ENCODE assay signal across 20 cellular contexts in the genomic region with DNA sequence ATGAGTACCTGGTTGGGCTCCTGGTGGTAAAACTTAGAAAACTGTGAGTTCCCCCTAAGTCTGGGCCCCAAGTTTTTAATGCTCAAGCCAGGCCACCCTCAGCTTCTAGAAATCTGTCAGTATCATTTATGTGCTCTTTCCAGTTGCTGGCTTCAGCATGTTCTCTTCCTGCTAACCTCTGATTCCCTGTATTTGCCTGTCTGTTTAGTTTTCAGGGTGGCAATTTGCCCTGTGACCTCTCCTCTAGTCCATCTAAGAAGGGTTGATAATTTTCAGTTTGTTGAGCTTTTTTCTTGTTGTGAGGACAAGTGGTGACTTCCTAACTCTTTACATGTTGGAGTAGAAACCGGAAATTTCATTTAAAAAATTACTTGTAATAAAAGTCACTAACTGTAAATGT. TPM values are rescaled to one million over a fixed set of nuclear protein-coding genes. Genes with fewer than 3 reads are reported as not detected.
DNase-seq lines count a peak whose midpoint lies in the region; ATAC-seq and TF ChIP-seq lines count a peak whose summit lies in the region.
"Had no signal": no experiment of that assay in that cellular context is flagged by ENCODE, and none has a peak within 500 bp of the region (broad histone marks: within the 10 kb centered on the region; RNA-seq: fewer than 3 reads in every experiment).

No MANE protein-coding gene starts in this region.

- WGBS in mammary epithelial cell (ENCODE audit: low coverage, missing lambda C conversion rate), result 94% methylated on average over 1 of the region's 1 CpG

- H3K4me3 Mint-ChIP-seq in MCF 10A (ENCODE audit: unreplicated experiment) (no peak overlapping the region), neural crest cell (no peak overlapping the region)
- H3K4me3 Mint-ChIP-seq: B cell; CD4-positive, CD25-positive, alpha-beta regulatory T cell; CD8-positive, alpha-beta T cell; H9 had no signal

- H3K27me3 ChIP-seq in mammary epithelial cell (ENCODE audit: insufficient read depth, low read length), result no peaks in the 10 kb centered on the region
- H3K27me3 ChIP-seq in adipocyte (replicated peaks; ENCODE audit: control insufficient read depth, insufficient read depth, low read length), result no peaks in the 10 kb centered on the region
- peaks cover 36% of the 10 kb centered on the region for H3K27me3 ChIP-seq in osteoblast (ENCODE audit: insufficient read depth, low read length)
- H3K27me3 ChIP-seq: BLaER1 had no signal

- DNase-seq in mammary epithelial cell (no peak), MCF 10A (ENCODE audit: unreplicated experiment) (no peak), adipocyte (ENCODE audit: low read depth) (no peak), left lobe of liver (ENCODE audit: low spot score) (no peak), neural crest cell (ENCODE audit: low read depth, low spot score) (no peak), caudate nucleus (lab: John Stamatoyannopoulos, UW) (no peak), osteoblast (ENCODE audit: insufficient read length, low spot score, missing footprints) (no peak)
- DNase-seq: Caco-2; CD4-positive, CD25-positive, alpha-beta regulatory T cell; CD8-positive, alpha-beta T cell; DMS153; DND-41; GM23248; H9 had no signal

- no peaks in the 10 kb centered on the region for H3K36me3 ChIP-seq in mammary epithelial cell (ENCODE audit: insufficient read depth, low read length)
- no peaks in the 10 kb centered on the region for H3K36me3 ChIP-seq in adipocyte (ENCODE audit: control insufficient read depth, insufficient read depth, low read length, severe bottlenecking)
- H3K36me3 ChIP-seq in osteoblast (ENCODE audit: insufficient read depth, low read length), result no peaks in the 10 kb centered on the region
- H3K36me3 ChIP-seq: BLaER1 had no signal

- no peak overlapping the region for H3K4me3 ChIP-seq in mammary epithelial cell (replicated peaks in 1 of 3; ENCODE audit: insufficient read depth in 1 of 3, low read depth in 2 of 3, low read length in 3 of 3)
- no peak overlapping the region for H3K4me3 ChIP-seq in adipocyte (ENCODE audit: low read length)
- H3K4me3 ChIP-seq in osteoblast (ENCODE audit: insufficient read depth, low read length), result no peak overlapping the region
- H3K4me3 ChIP-seq: BLaER1, GM23248 had no signal

- H3K4me1 Mint-ChIP-seq in MCF 10A (ENCODE audit: insufficient read depth, unreplicated experiment) (peaks cover 6% of the 10 kb centered on the region), neural crest cell (no peaks in the 10 kb centered on the region)
- H3K4me1 Mint-ChIP-seq: B cell had no signal

- in situ Hi-C loops in mammary epithelial cell (cut with MboI; ENCODE audit: low sequenced_read_pairs in 2 of 2), result loop anchor here in 1 of 2 donors (10.0 kb wide), 1 partner anchor 85 kb away; no protein-coding TSS in a partner anchor

- H2AFZ ChIP-seq in mammary epithelial cell (ENCODE audit: low read depth, low read length), result peak overlapping the region; percentile 19
- no peak overlapping the region for H2AFZ ChIP-seq in osteoblast (ENCODE audit: low read length)
- H2AFZ ChIP-seq: GM23248 had no signal

- ATAC-seq in left lobe of liver (peak; percentile 92), GM18867 (IDR thresholded peaks at IDR 0.05; ENCODE audit: unreplicated experiment) (no peak)
- ATAC-seq: CD8-positive, alpha-beta T cell; HCT116 had no signal

- H3K27me3 Mint-ChIP-seq in MCF 10A (ENCODE audit: insufficient read depth, unreplicated experiment) (no peaks in the 10 kb centered on the region), neural crest cell (ENCODE audit: low read depth) (peaks cover 55% of the 10 kb centered on the region)

- dilution Hi-C loops in mammary epithelial cell (cut with HindIII; ENCODE audit: low sequenced_read_pairs), result no loop called here

- H3K79me2 ChIP-seq in mammary epithelial cell (ENCODE audit: insufficient read depth, low read length) (no peaks in the 10 kb centered on the region), osteoblast (ENCODE audit: insufficient read depth, low read length) (no peaks in the 10 kb centered on the region)

- H4K20me1 ChIP-seq in mammary epithelial cell (ENCODE audit: insufficient read depth, low read length), result no peaks in the 10 kb centered on the region
- H4K20me1 ChIP-seq in osteoblast (ENCODE audit: insufficient read depth, low read length), result no peaks in the 10 kb centered on the region
- H4K20me1 ChIP-seq: BLaER1 had no signal

- H3K9me3 ChIP-seq in mammary epithelial cell (replicated peaks; ENCODE audit: insufficient read depth, low read length) (no peaks in the 10 kb centered on the region), adipocyte (ENCODE audit: control insufficient read depth, low read length) (no peaks in the 10 kb centered on the region), osteoblast (ENCODE audit: low read depth, low read length) (no peaks in the 10 kb centered on the region)
- H3K9me3 ChIP-seq: BLaER1, Caco-2 had no signal

- H3K27ac Mint-ChIP-seq in MCF 10A (ENCODE audit: low read depth, unreplicated experiment) (no peak overlapping the region), neural crest cell (ENCODE audit: unreplicated experiment) (peak overlapping the region; percentile 31)
- H3K27ac Mint-ChIP-seq: B cell; CD4-positive, CD25-positive, alpha-beta regulatory T cell; CD8-positive, alpha-beta T cell; H9 had no signal

- H3K9ac ChIP-seq in mammary epithelial cell (ENCODE audit: insufficient read depth, low read length) (no peak overlapping the region), adipocyte (ENCODE audit: low read length) (peak overlapping the region; percentile 50)
- H3K9ac ChIP-seq: BLaER1, GM23248 had no signal

- TF ChIP-seq CTCF in mammary epithelial cell (conservative IDR thresholded peaks at IDR 0.05 in 1 of 2, IDR thresholded peaks at IDR 0.05 in 1 of 2; ENCODE audit: extremely low read depth in 1 of 2, insufficient read depth in 1 of 2, low read depth in 1 of 2, low read length in 2 of 2) (no peak), MCF 10A (IDR thresholded peaks at IDR 0.05; ENCODE audit: unreplicated experiment) (no peak), neural crest cell (conservative IDR thresholded peaks at IDR 0.05) (no peak), osteoblast (IDR thresholded peaks at IDR 0.05; ENCODE audit: extremely low read depth, low read depth, low read length) (no peak)

- POLR2A ChIA-PET in MCF 10A (lab: Yijun Ruan, JAX), result interaction anchor here (0.5 to 5.4 kb wide), 6 partner anchors 8 to 122 kb away, joined by 3 to 43 read pairs (median 3); partner anchors contain the start of gene S100A11

- intact Hi-C loops in mammary epithelial cell (cut with micrococcal nuclease), result loop anchor here (10.0 kb wide), 2 partner anchors 245 to 415 kb away; partner anchors contain the start of gene MRPL9
- intact Hi-C loops in MCF 10A (cut with micrococcal nuclease), result no loop called here

- CTCF ChIA-PET in mammary epithelial cell (lab: Charles Lee; ENCODE audit: low non-redundant PET), result no interaction called here
- CTCF ChIA-PET in MCF 10A (lab: Yijun Ruan, JAX), result interaction anchor here (1.0 to 8.4 kb wide), 6 partner anchors 9 to 76 kb away, joined by 6 to 143 read pairs (median 33); no protein-coding TSS in a partner anchor

- H3K4me1 ChIP-seq in mammary epithelial cell (ENCODE audit: insufficient read depth, low read length), result peaks cover 3% of the 10 kb centered on the region
- peaks cover 6% of the 10 kb centered on the region for H3K4me1 ChIP-seq in adipocyte (ENCODE audit: control insufficient read depth, insufficient read depth, low read length)
- H3K4me1 ChIP-seq in osteoblast (ENCODE audit: insufficient read depth, low read length), result no peaks in the 10 kb centered on the region

- H3K36me3 Mint-ChIP-seq in MCF 10A (ENCODE audit: insufficient read depth, unreplicated experiment) (peaks cover 6% of the 10 kb centered on the region), neural crest cell (ENCODE audit: low read depth) (no peaks in the 10 kb centered on the region)
- H3K36me3 Mint-ChIP-seq: CD4-positive, CD25-positive, alpha-beta regulatory T cell; CD8-positive, alpha-beta T cell had no signal

- H3K4me2 ChIP-seq in mammary epithelial cell (ENCODE audit: insufficient read depth, low read depth, low read length) (no peak overlapping the region), osteoblast (ENCODE audit: insufficient read depth, low read length) (no peak overlapping the region)
- H3K4me2 ChIP-seq: BLaER1 had no signal

- H3K27ac ChIP-seq in mammary epithelial cell (ENCODE audit: insufficient read depth, low read depth, low read length), result no peak overlapping the region
- no peak overlapping the region for H3K27ac ChIP-seq in caudate nucleus (ENCODE audit: low read depth, low read length)
- no peak overlapping the region for H3K27ac ChIP-seq in osteoblast (ENCODE audit: low read depth, low read length)
- H3K27ac ChIP-seq: 22Rv1, BLaER1, C4-2B, GM23248 had no signal

- BruUV-seq in mammary epithelial cell (replicated peaks; lab: Mats Ljungman, UMichigan) (no TSS peak), MCF 10A (replicated peaks; lab: Mats Ljungman, UMichigan) (no TSS peak)

- H3K9me3 Mint-ChIP-seq in MCF 10A (ENCODE audit: unreplicated experiment) (no peaks in the 10 kb centered on the region), neural crest cell (no peaks in the 10 kb centered on the region)
- H3K9me3 Mint-ChIP-seq: CD8-positive, alpha-beta T cell; H9 had no signal

RNA-seq across cellular contexts. Expression of gene S100A10, which starts 16.0 kb away (rescaled TPM):
- total RNA-seq in mammary epithelial cell (1,000 to 10,000 TPM in 1 of 2 donors, 100 to 1,000 TPM in 1; 213 to 2,371 TPM), MCF 10A (2022) (1,693 and 1,694 TPM in 2 replicates), left lobe of liver (45.0 TPM), neural crest cell (44.8 and 65.6 TPM in 2 replicates), osteoblast (103 and 116 TPM in 2 replicates)
- polyA plus RNA-seq in mammary epithelial cell, result 1,008 TPM
- polyA minus RNA-seq in mammary epithelial cell, result 997 TPM

RNA-seq across cellular contexts. Expression of gene S100A11, which starts 27.1 kb away (rescaled TPM):
- 1,000 to 10,000 TPM in 1 of 2 donors, 100 to 1,000 TPM in 1; 395 to 2,534 TPM for total RNA-seq in mammary epithelial cell
- 4,742 TPM for polyA plus RNA-seq in mammary epithelial cell
- 4,355 TPM for polyA minus RNA-seq in mammary epithelial cell
- total RNA-seq in MCF 10A (2022), result 1,562 and 1,998 TPM in 2 replicates
- 14.0 TPM for total RNA-seq in left lobe of liver
- 41.6 and 44.7 TPM in 2 replicates for total RNA-seq in neural crest cell
- 142 and 167 TPM in 2 replicates for total RNA-seq in osteoblast
